ENCODE assay signal across 18 cellular contexts in the genomic region with DNA sequence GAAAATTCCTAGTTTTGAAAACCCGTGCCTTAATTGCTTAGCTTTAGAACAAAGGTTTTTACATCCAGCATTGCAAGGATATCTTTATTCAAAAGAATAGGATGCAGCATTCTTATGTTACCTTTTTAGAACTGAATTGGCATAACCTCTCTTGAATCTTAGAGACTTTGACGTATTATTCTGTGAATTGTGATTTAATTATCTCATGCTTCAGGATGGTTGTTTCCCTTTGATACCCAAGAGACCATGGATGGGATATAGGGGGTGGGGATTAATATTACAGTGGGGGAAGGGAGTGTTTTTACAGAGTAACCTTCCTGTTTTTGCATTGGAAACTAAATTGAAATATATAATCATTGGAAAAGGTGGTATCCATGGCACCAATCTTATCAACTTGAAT. TPM values are rescaled to one million over a fixed set of nuclear protein-coding genes. Genes with fewer than 3 reads are reported as not detected.
DNase-seq lines count a peak whose midpoint lies in the region; ATAC-seq and TF ChIP-seq lines count a peak whose summit lies in the region.
"Had no signal": no experiment of that assay in that cellular context is flagged by ENCODE, and none has a peak within 500 bp of the region (broad histone marks: within the 10 kb centered on the region; RNA-seq: fewer than 3 reads in every experiment).

No MANE protein-coding gene starts in this region.

- no peak for ATAC-seq in sciatic nerve
- ATAC-seq: HCT116 had no signal

- peak; percentile 14 for DNase-seq in NCI-H2227 (lab: John Stamatoyannopoulos, UW; ENCODE audit: unreplicated experiment)
- no peak for DNase-seq in chondrocyte (ENCODE audit: low spot score)
- no peak for DNase-seq in neural progenitor cell (ENCODE audit: low spot score)
- DNase-seq in activated CD4-positive, alpha-beta T cell treated with anti-CD3 and anti-CD28 coated beads for 48 hours = no peak
- DNase-seq in sciatic nerve (ENCODE audit: low spot score) = no peak
- DNase-seq in suprapubic skin (ENCODE audit: low spot score in 2 of 2) = no peak
- DNase-seq: Calu3; CD4-positive, alpha-beta memory T cell; DMS53; NCI-H1105 treated with DMSO at 0.1 percent for 48 hours; NCI-H187 treated with DMSO at 0.1 percent for 48 hours; NCI-H2171; NCI-H774; PC-9; SHP77 had no signal

- intact Hi-C loops in sciatic nerve (cut with DNase I) = no loop called here

- no peak overlapping the region for H3K4me3 Mint-ChIP-seq in chondrocyte (ENCODE audit: unreplicated experiment)
- H3K4me3 Mint-ChIP-seq in neural progenitor cell = no peak overlapping the region
- H3K4me3 Mint-ChIP-seq: CD4-positive, alpha-beta memory T cell had no signal

- H4K20me1 ChIP-seq in BLaER1 treated with 17β-estradiol and CSF1 and Interleukin-3, amounts not matched to agents 10 nM and 100 nM = peaks cover 0 to 90% (median 43%) of the 10 kb centered on the region in 11 experiments; a peak in 12 of 22 replicates
- H4K20me1 ChIP-seq in neural progenitor cell (ENCODE audit: low read depth) = no peaks in the 10 kb centered on the region

- H3K9ac ChIP-seq in BLaER1 treated with 17β-estradiol and CSF1 and Interleukin-3, amounts not matched to agents 10 nM and 100 nM = no peak overlapping the region
- no peak overlapping the region for H3K9ac ChIP-seq in neural progenitor cell

- no peak overlapping the region for H3K27ac ChIP-seq in BLaER1 treated with 17β-estradiol and CSF1 and Interleukin-3, amounts not matched to agents 10 nM and 100 nM
- H3K27ac ChIP-seq in neural progenitor cell (no peak overlapping the region), suprapubic skin (no peak overlapping the region)
- H3K27ac ChIP-seq: HL-60, PC-9 had no signal

- H3F3A ChIP-seq in neural progenitor cell (ENCODE audit: low read depth) = no peaks in the 10 kb centered on the region

- TF ChIP-seq POLR2A in suprapubic skin (IDR thresholded peaks at IDR 0.05) = no peak

- H2AFZ ChIP-seq in neural progenitor cell (replicated peaks) = no peak overlapping the region
- H2AFZ ChIP-seq: PC-9 had no signal

- H3K36me3 Mint-ChIP-seq in chondrocyte (ENCODE audit: low read depth) (peaks cover 2% of the 10 kb centered on the region), neural progenitor cell (peaks cover 22% of the 10 kb centered on the region)

- H3K27ac Mint-ChIP-seq in chondrocyte (ENCODE audit: unreplicated experiment) (peak overlapping the region; percentile 39), neural progenitor cell (no peak overlapping the region)
- H3K27ac Mint-ChIP-seq: CD4-positive, alpha-beta memory T cell had no signal

- peaks cover 99% of the 10 kb centered on the region for H3K79me2 ChIP-seq in neural progenitor cell (ENCODE audit: low read depth)

- no peak overlapping the region for H3K4me3 ChIP-seq in BLaER1 treated with 17β-estradiol and CSF1 and Interleukin-3, amounts not matched to agents 10 nM and 100 nM
- no peak overlapping the region for H3K4me3 ChIP-seq in neural progenitor cell
- no peak overlapping the region for H3K4me3 ChIP-seq in suprapubic skin
- H3K4me3 ChIP-seq: PC-9 had no signal

- H3K27me3 Mint-ChIP-seq in chondrocyte (ENCODE audit: low read depth) (no peaks in the 10 kb centered on the region), neural progenitor cell (ENCODE audit: insufficient read depth, low read depth) (no peaks in the 10 kb centered on the region)

- H3K27me3 ChIP-seq in BLaER1 treated with 17β-estradiol and CSF1 and Interleukin-3, amounts not matched to agents 10 nM and 100 nM = no peaks in the 10 kb centered on the region
- H3K27me3 ChIP-seq in neural progenitor cell = no peaks in the 10 kb centered on the region
- H3K27me3 ChIP-seq in suprapubic skin = no peaks in the 10 kb centered on the region

- H3K4me1 ChIP-seq in BLaER1 treated with 17β-estradiol and CSF1 and Interleukin-3, amounts not matched to agents 10 nM and 100 nM = peaks cover 0 to 8% (median 6%) of the 10 kb centered on the region in 10 experiments; a peak in 7 of 20 replicates
- H3K4me1 ChIP-seq in neural progenitor cell = peaks cover 20% of the 10 kb centered on the region
- peaks cover 70% of the 10 kb centered on the region for H3K4me1 ChIP-seq in suprapubic skin

- H3K4me2 ChIP-seq in BLaER1 treated with 17β-estradiol and CSF1 and Interleukin-3, amounts not matched to agents 10 nM and 100 nM = peak overlapping the region in 6 of 11 experiments; percentile 5 to 38 (median 15); a peak in 4 of 22 replicates
- H3K4me2 ChIP-seq in neural progenitor cell = peak overlapping the region; percentile 7
- H3K4me2 ChIP-seq: PC-9 had no signal

- H3K9me3 Mint-ChIP-seq in chondrocyte (ENCODE audit: low read depth) = peaks cover 5% of the 10 kb centered on the region
- peaks cover 36% of the 10 kb centered on the region for H3K9me3 Mint-ChIP-seq in neural progenitor cell

- no peak for TF ChIP-seq EP300 in suprapubic skin (IDR thresholded peaks at IDR 0.05)

- WGBS in suprapubic skin = 42% methylated on average over 2 of the region's 2 CpGs

- TF ChIP-seq CTCF in chondrocyte (IDR thresholded peaks at IDR 0.05) (no peak), neural progenitor cell (IDR thresholded peaks at IDR 0.05) (no peak), suprapubic skin (IDR thresholded peaks at IDR 0.05) (no peak)

- H3K9me3 ChIP-seq in BLaER1 treated with 17β-estradiol and CSF1 and Interleukin-3, amounts not matched to agents 10 nM and 100 nM (replicated peaks in 1 of 11) = peaks cover 15 to 30% (median 22%) of the 10 kb centered on the region in 11 experiments; a peak in 21 of 22 replicates
- H3K9me3 ChIP-seq in neural progenitor cell (ENCODE audit: low read depth) = no peaks in the 10 kb centered on the region
- no peaks in the 10 kb centered on the region for H3K9me3 ChIP-seq in suprapubic skin

- H3K36me3 ChIP-seq in BLaER1 treated with 17β-estradiol and CSF1 and Interleukin-3, amounts not matched to agents 10 nM and 100 nM = no peaks in the 10 kb centered on the region
- H3K36me3 ChIP-seq in neural progenitor cell (no peaks in the 10 kb centered on the region), suprapubic skin (no peaks in the 10 kb centered on the region)

- H3K4me1 Mint-ChIP-seq in chondrocyte (ENCODE audit: low read depth) (peaks cover 70% of the 10 kb centered on the region), neural progenitor cell (peaks cover 18% of the 10 kb centered on the region)

RNA-seq across cellular contexts. Expression of a gene that starts 49.5 kb away (rescaled TPM):
- total RNA-seq in chondrocyte (71.9 to 93.3 TPM (median 74.2 TPM) in 3 replicates), neural progenitor cell (ENCODE audit: low replicate concordance) (24.9 and 31.3 TPM in 2 replicates), sciatic nerve (145 TPM), suprapubic skin (100 to 1,000 TPM; 107 to 222 (median 138) TPM)
